ENCODE assay signal across 8 cellular contexts in genomic region chr14:64294672-64295413, GRCh38. TPM values are rescaled to one million over a fixed set of nuclear protein-coding genes. Genes with fewer than 3 reads are reported as not detected.
DNase-seq lines count a peak whose midpoint lies in the region; FAIRE-seq and TF ChIP-seq lines count a peak whose summit lies in the region.

No MANE protein-coding gene starts in this region.

- no peaks in the 10 kb centered on the region for H3K9me1 ChIP-seq in keratinocyte (ENCODE audit: control insufficient read depth, extremely low read depth, insufficient read depth, low read length)

- dilution Hi-C loops in keratinocyte (cut with MboI; ENCODE audit: extremely low pct_ligation_motif_present, low sequenced_read_pairs): loop anchor here (25.0 kb wide), 1 partner anchor 258 kb away; no protein-coding TSS in a partner anchor

- peaks cover 8% of the 10 kb centered on the region for H3K27me3 ChIP-seq in keratinocyte (ENCODE audit: control insufficient read depth, extremely low read depth, insufficient read depth, low read length)

- H3K79me2 ChIP-seq in keratinocyte (ENCODE audit: control insufficient read depth, insufficient read depth, low read length): no peaks in the 10 kb centered on the region

- H3K4me2 ChIP-seq in keratinocyte (ENCODE audit: control insufficient read depth, extremely low read depth, insufficient read depth, low read depth, low read length): peak overlapping the region; percentile 91

- intact Hi-C loops in MCF 10A (cut with micrococcal nuclease): loop anchor here (10.0 kb wide), 1 partner anchor 60 kb away; no protein-coding TSS in a partner anchor

- H3K27ac ChIP-seq in VCaP (no peak overlapping the region), keratinocyte (ENCODE audit: control insufficient read depth, insufficient read depth, low read length) (no peak overlapping the region)

- BruUV-seq in MCF 10A (replicated peaks; lab: Mats Ljungman, UMichigan): no TSS peak

- H4K20me1 ChIP-seq in keratinocyte (ENCODE audit: control insufficient read depth, extremely low read depth, insufficient read depth, low read length): no peaks in the 10 kb centered on the region

- no peak for FAIRE-seq in keratinocyte (lab: Jason Lieb, UNC)

- no peaks in the 10 kb centered on the region for H3K36me3 Mint-ChIP-seq in MCF 10A (ENCODE audit: insufficient read depth, unreplicated experiment)

- no peaks in the 10 kb centered on the region for H3K27me3 Mint-ChIP-seq in MCF 10A (ENCODE audit: insufficient read depth, unreplicated experiment)

- H3K4me1 ChIP-seq in keratinocyte (ENCODE audit: control insufficient read depth, extremely low read depth, insufficient read depth, low read length): peaks cover 22% of the 10 kb centered on the region

- H3K9me3 Mint-ChIP-seq in MCF 10A (ENCODE audit: unreplicated experiment): no peaks in the 10 kb centered on the region

- no peaks in the 10 kb centered on the region for H3K9me3 ChIP-seq in keratinocyte (ENCODE audit: control insufficient read depth, low read depth, low read length)

- POLR2A ChIA-PET in MCF 10A (lab: Yijun Ruan, JAX): no interaction called here

- TF ChIP-seq CTCF in GM12874 (IDR thresholded peaks at IDR 0.05; ENCODE audit: insufficient read depth, low read depth, low read length) (peak; percentile 97), HFF-Myc (IDR thresholded peaks at IDR 0.05; ENCODE audit: low read depth, low read length, missing control alignments) (peak; percentile 83), VCaP (conservative IDR thresholded peaks at IDR 0.05) (peak; percentile 72), MCF 10A (IDR thresholded peaks at IDR 0.05; ENCODE audit: unreplicated experiment) (peak; percentile 66), keratinocyte (optimal IDR thresholded peaks at IDR 0.05 in 1 of 3, IDR thresholded peaks at IDR 0.05 in 1 of 3, conservative IDR thresholded peaks at IDR 0.05 in 1 of 3; ENCODE audit: extremely low read depth in 1 of 3, insufficient read depth in 2 of 3, low read length in 3 of 3) (peak; percentile 60 to 89 (median 78))

- H3K4me3 ChIP-seq in HFF-Myc (replicated peaks; ENCODE audit: low read depth, low read length) (peak overlapping the region; percentile 28), keratinocyte (ENCODE audit: control insufficient read depth in 2 of 3, extremely low read depth in 1 of 3, insufficient read depth in 2 of 3, low read depth in 1 of 3, low read length in 3 of 3) (peak overlapping the region in 2 of 3 experiments; percentile 36 to 71)

- H3K36me3 ChIP-seq in keratinocyte (ENCODE audit: control insufficient read depth in 2 of 2, extremely low read depth in 1 of 2, insufficient read depth in 2 of 2, low read length in 2 of 2): no peaks in the 10 kb centered on the region

- peaks cover 8% of the 10 kb centered on the region for H3K4me1 Mint-ChIP-seq in MCF 10A (ENCODE audit: insufficient read depth, unreplicated experiment)

- CTCF ChIA-PET in MCF 10A (lab: Yijun Ruan, JAX): interaction anchor here (0.6 to 1.7 kb wide), 3 partner anchors 9 to 496 kb away, joined by 3 to 10 read pairs (median 4); no protein-coding TSS in a partner anchor

- DNase-seq in HFF-Myc (ENCODE audit: extremely low read depth, low read depth): no peak
- peak; percentile 72 for DNase-seq in NCI-H1092 (lab: John Stamatoyannopoulos, UW)
- DNase-seq in MCF 10A (ENCODE audit: unreplicated experiment): peak; percentile 54
- no peak for DNase-seq in keratinocyte (ENCODE audit: low read depth, low spot score)
- DNase-seq in stimulated activated CD4-positive, alpha-beta T cell treated with anti-CD3 and anti-CD28 coated beads, Interleukin-1b, Interleukin-23, amount 100 ng/mL, for 24 hours (ENCODE audit: low read depth in 4 of 4, low spot score in 1 of 4): peak; percentile 76 to 78 (median 78)
- DNase-seq in cortex of kidney (lab: John Stamatoyannopoulos, UW): no peak

- peak overlapping the region; percentile 54 for H2AFZ ChIP-seq in keratinocyte (ENCODE audit: control insufficient read depth, low read length)

- H3K27ac Mint-ChIP-seq in MCF 10A (ENCODE audit: low read depth, unreplicated experiment): no peak overlapping the region

- H3K9ac ChIP-seq in keratinocyte (ENCODE audit: control insufficient read depth, extremely low read depth, insufficient read depth, low read length): peak overlapping the region; percentile 40

- H3K4me3 Mint-ChIP-seq in MCF 10A (ENCODE audit: unreplicated experiment): no peak overlapping the region

RNA-seq across cellular contexts. Expression of gene ESR2, which starts 0.7 kb away (rescaled TPM):
- total RNA-seq in MCF 10A (2022): 0.29 and 0.47 TPM in 2 replicates
- polyA plus RNA-seq in keratinocyte: 0.02 to 0.06 TPM (median 0.03 TPM) in 3 replicates
- 0.09 TPM for polyA plus RNA-seq in keratinocyte (2011; ENCODE audit: low read depth)
- polyA plus RNA-seq in keratinocyte (2011; cell fraction: cytosol; rRNA removed): 0.11 TPM in 1 of 2 replicates, not detected in the other
- 0.04 and 0.13 TPM in 2 replicates for polyA plus RNA-seq in keratinocyte (2011; cell fraction: nucleus; rRNA removed)
- 0.13 and 0.25 TPM in 2 replicates for polyA plus RNA-seq in keratinocyte (2012; ENCODE audit: low replicate concordance)
- polyA minus RNA-seq in keratinocyte: 0.20 to 0.45 TPM in 2 of 3 replicates, not detected in the other
- polyA minus RNA-seq in keratinocyte (2011; cell fraction: cytosol; rRNA and poly(A)+ RNA removed): not detected
- polyA minus RNA-seq in keratinocyte (2011; cell fraction: nucleus; rRNA and poly(A)+ RNA removed): 0.31 TPM in 1 of 2 replicates, not detected in the other

Comparison
In these comparisons a context has a peak if more than half of its experiments do, and no peak if none do; other contexts are left out.
1. DNase-seq: peak in NCI-H1092 (single experiment), MCF 10A (single experiment) and stimulated activated CD4-positive, alpha-beta T cell treated with anti-CD3 and anti-CD28 coated beads, Interleukin-1b, Interleukin-23, amount 100 ng/mL, for 24 hours (4 of 4); none in HFF-Myc (single experiment), keratinocyte (single experiment) and cortex of kidney (single experiment).
2. Peak in every context shown above with its lines, with median percentiles within 50 percentile points of each other: CTCF ChIP-seq.